Comparison of ENCODE assay signal across 7 cellular contexts in genomic region chr7:27156901-27157716, GRCh38. TPM values are rescaled to one million over a fixed set of nuclear protein-coding genes. Genes with fewer than 3 reads are reported as not detected.
DNase-seq lines count a peak whose midpoint lies in the region; ATAC-seq and TF ChIP-seq lines count a peak whose summit lies in the region.
"Had no signal": no experiment of that assay in that cellular context is flagged by ENCODE, and none has a peak within 500 bp of the region (broad histone marks: within the 10 kb centered on the region; RNA-seq: fewer than 3 reads in every experiment).

No MANE protein-coding gene starts in this region.

- no peaks in the 10 kb centered on the region for H3K4me1 Mint-ChIP-seq in endodermal cell

- H3K4me3 Mint-ChIP-seq in endodermal cell: no peak overlapping the region

- no peak overlapping the region for H3K4me3 ChIP-seq in endodermal cell (ENCODE audit: low read length)
- H3K4me3 ChIP-seq in spleen: peak overlapping the region in 7 of 8 donors; percentile 16 to 67 (median 37)

- H3K4me1 ChIP-seq in endodermal cell (ENCODE audit: control insufficient read depth, insufficient read depth, low read length): no peaks in the 10 kb centered on the region
- H3K4me1 ChIP-seq in spleen: peaks cover 13 to 92% (median 65%) of the 10 kb centered on the region in 6 donors

- no peak for TF ChIP-seq POLR2A in spleen (IDR thresholded peaks at IDR 0.05)

- no peak overlapping the region for H3K27ac Mint-ChIP-seq in endodermal cell

- H3K36me3 Mint-ChIP-seq in endodermal cell (ENCODE audit: low read depth): peaks cover 2% of the 10 kb centered on the region

- H3K9ac ChIP-seq in endodermal cell (ENCODE audit: extremely low read depth, low read length, poor library complexity, severe bottlenecking): no peak overlapping the region

- intact Hi-C loops in spleen (cut with DNase I; ENCODE audit: low total_unique reads): no loop called here

- H3K9me3 Mint-ChIP-seq in endodermal cell: peaks cover 43% of the 10 kb centered on the region

- no peak overlapping the region for H3K27ac ChIP-seq in endodermal cell (ENCODE audit: low read depth, low read length)
- peak overlapping the region in 5 of 8 donors; percentile 70 to 82 (median 78) for H3K27ac ChIP-seq in spleen

- TF ChIP-seq CTCF in endodermal cell (conservative IDR thresholded peaks at IDR 0.05): no peak
- TF ChIP-seq CTCF in spleen (IDR thresholded peaks at IDR 0.05 in 8 of 11, conservative IDR thresholded peaks at IDR 0.05 in 3 of 11): no peak

- H3K27me3 ChIP-seq in endodermal cell (ENCODE audit: control insufficient read depth, insufficient read depth, low read length, poor library complexity, severe bottlenecking) (peaks cover 100% of the 10 kb centered on the region), spleen (replicated peaks in 1 of 7) (peaks cover 22 to 100% (median 99%) of the 10 kb centered on the region in 7 donors)

- no peak for ATAC-seq in GM21528 (IDR thresholded peaks at IDR 0.05; ENCODE audit: low FRiP score, unreplicated experiment)

- H3K9me3 ChIP-seq in endodermal cell (ENCODE audit: control insufficient read depth, low read length) (peaks cover 38% of the 10 kb centered on the region), spleen (peaks cover 0 to 4% (median 0%) of the 10 kb centered on the region in 8 donors)

- WGBS in endodermal cell (ENCODE audit: insufficient coverage in 1 of 2, insufficient read length in 1 of 2), 2 experiments: 34 to 47% methylated on average over 6 to 32 of the region's 32 CpGs
- whole genome bisulfite sequencing in spleen, 5 donors: 8 to 14% (median 10%) methylated on average over 19 to 32 of the region's 32 CpGs

- H3K36me3 ChIP-seq in endodermal cell (ENCODE audit: control insufficient read depth, insufficient read depth, low read length) (no peaks in the 10 kb centered on the region), spleen (no peaks in the 10 kb centered on the region)

- H3K27me3 Mint-ChIP-seq in endodermal cell (ENCODE audit: insufficient read depth): peaks cover 99% of the 10 kb centered on the region

- DNase-seq in NCI-H146 (lab: John Stamatoyannopoulos, UW) (peak; percentile 40), NCI-H146 treated with DMSO at 0.1 percent for 48 hours (lab: John Stamatoyannopoulos, UW; ENCODE audit: unreplicated experiment) (no peak), endodermal cell (peak; percentile 31), spleen (peak; percentile 70), C1 segment of cervical spinal cord (lab: John Stamatoyannopoulos, UW) (no peak)
- DNase-seq: midbrain had no signal

RNA-seq across cellular contexts. Expression of gene HOXA7, which starts 0.6 kb away (rescaled TPM):
- not detected for total RNA-seq in endodermal cell
- polyA plus RNA-seq in endodermal cell (2013, experiment 1 of 2): 7.1 TPM
- 2.9 TPM for polyA plus RNA-seq in endodermal cell (2013, experiment 2 of 2)
- 1 to 10 TPM; 1.0 to 8.0 (median 2.6) TPM for total RNA-seq in spleen
- polyA plus RNA-seq in spleen: 1 to 10 TPM in 1 of 3 donors, under 1 TPM in 2; 0.55 to 1.4 (median 0.80) TPM

RNA-seq across cellular contexts. Expression of gene HOXA3, which starts 4.7 kb away (rescaled TPM):
- total RNA-seq in endodermal cell (not detected), spleen (1 to 10 TPM in 5 of 7 donors, under 1 TPM in 2; 0.51 to 6.1 (median 2.2) TPM)
- 19.4 TPM for polyA plus RNA-seq in endodermal cell (2013, experiment 1 of 2)
- polyA plus RNA-seq in endodermal cell (2013, experiment 2 of 2): 15.9 TPM
- 1 to 10 TPM in 1 of 3 donors, under 1 TPM in 2; 0.57 to 1.4 (median 0.62) TPM for polyA plus RNA-seq in spleen

RNA-seq across cellular contexts. Expression of gene HOXA9, which starts 8.2 kb away (rescaled TPM):
- total RNA-seq in endodermal cell (not detected), spleen (1 to 10 TPM in 5 of 7 donors, under 1 TPM in 2; 0.51 to 3.0 (median 1.2) TPM)
- 23.9 TPM for polyA plus RNA-seq in endodermal cell (2013, experiment 1 of 2)
- polyA plus RNA-seq in endodermal cell (2013, experiment 2 of 2): 14.3 TPM
- under 1 TPM; 0.46 to 0.54 (median 0.48) TPM for polyA plus RNA-seq in spleen

RNA-seq across cellular contexts. Expression of gene HOXA6, which starts 9.5 kb away (rescaled TPM):
- not detected for total RNA-seq in endodermal cell
- 8.6 TPM for polyA plus RNA-seq in endodermal cell (2013, experiment 1 of 2)
- 5.5 TPM for polyA plus RNA-seq in endodermal cell (2013, experiment 2 of 2)
- total RNA-seq in spleen: 1 to 10 TPM in 5 of 7 donors, under 1 TPM in 2; 0.38 to 2.0 (median 1.4) TPM
- polyA plus RNA-seq in spleen: under 1 TPM in 1 of 3 donors, not detected in 2; 0.26 TPM

RNA-seq across cellular contexts. Expression of gene HOXA5, which starts 13.6 kb away (rescaled TPM):
- total RNA-seq in endodermal cell (not detected), spleen (1 to 10 TPM; 3.0 to 9.3 (median 6.9) TPM)
- polyA plus RNA-seq in endodermal cell (2013, experiment 1 of 2): 11.4 TPM
- 5.3 TPM for polyA plus RNA-seq in endodermal cell (2013, experiment 2 of 2)
- polyA plus RNA-seq in spleen: 1 to 10 TPM; 1.6 to 2.3 (median 2.2) TPM

Comparison
In these comparisons a context has a peak if more than half of its experiments do, and no peak if none do; other contexts are left out.
1. DNase-seq: peak in NCI-H146 (single experiment), endodermal cell (single experiment) and spleen (single experiment); none in NCI-H146 treated with DMSO at 0.1 percent for 48 hours (single experiment) and C1 segment of cervical spinal cord (0 of 14).